8 cellular contexts compared by ENCODE assay signal in genomic region chr22:23237201-23237798, GRCh38.
A peak's percentile ranks its signal among the peaks of the same experiment; 100 is the strongest.
DNase-seq lines count a peak whose midpoint lies in the region; ATAC-seq and TF ChIP-seq lines count a peak whose summit lies in the region.

No MANE protein-coding gene starts in this region.

- peaks cover 6% of the 10 kb centered on the region for H3K27me3 Mint-ChIP-seq in nephron progenitor cell (ENCODE audit: low read depth, poor library complexity)

- no peak overlapping the region for H3K4me3 Mint-ChIP-seq in nephron progenitor cell

- DNase-seq in DMS53 (lab: John Stamatoyannopoulos, UW) = peak; percentile 72
- peak; percentile 90 for DNase-seq in NCI-H345 (lab: John Stamatoyannopoulos, UW)
- peak; percentile 70 for DNase-seq in ecto neural progenitor cell (ENCODE audit: low spot score)
- peak; percentile 48 for DNase-seq in nephron progenitor cell
- DNase-seq in NOMO-1 treated with DMSO at 0.1 percent for 48 hours (lab: John Stamatoyannopoulos, UW; ENCODE audit: unreplicated experiment) = no peak
- DNase-seq in SW 1271 (lab: John Stamatoyannopoulos, UW) = no peak

- H3K27ac Mint-ChIP-seq in nephron progenitor cell = peak overlapping the region; percentile 49

- H3K4me1 Mint-ChIP-seq in nephron progenitor cell = peaks cover 55% of the 10 kb centered on the region

- H3K9me3 Mint-ChIP-seq in nephron progenitor cell = peaks cover 8% of the 10 kb centered on the region

- TF ChIP-seq CTCF in nephron progenitor cell (IDR thresholded peaks at IDR 0.05) = no peak

- peaks cover 19% of the 10 kb centered on the region for H3K36me3 Mint-ChIP-seq in nephron progenitor cell (ENCODE audit: low read depth)

- ATAC-seq in GM19452 (IDR thresholded peaks at IDR 0.05; ENCODE audit: unreplicated experiment) (no peak), GM19328 (IDR thresholded peaks at IDR 0.05; ENCODE audit: unreplicated experiment) (no peak)

Comparison
In these comparisons a context has a peak if more than half of its experiments do, and no peak if none do; other contexts are left out.
1. DNase-seq: peak in DMS53 (single experiment), NCI-H345 (single experiment), ecto neural progenitor cell (single experiment) and nephron progenitor cell (single experiment); none in NOMO-1 treated with DMSO at 0.1 percent for 48 hours (single experiment) and SW 1271 (0 of 2).